ENCODE assay signal across 8 cellular contexts in the genomic region with DNA sequence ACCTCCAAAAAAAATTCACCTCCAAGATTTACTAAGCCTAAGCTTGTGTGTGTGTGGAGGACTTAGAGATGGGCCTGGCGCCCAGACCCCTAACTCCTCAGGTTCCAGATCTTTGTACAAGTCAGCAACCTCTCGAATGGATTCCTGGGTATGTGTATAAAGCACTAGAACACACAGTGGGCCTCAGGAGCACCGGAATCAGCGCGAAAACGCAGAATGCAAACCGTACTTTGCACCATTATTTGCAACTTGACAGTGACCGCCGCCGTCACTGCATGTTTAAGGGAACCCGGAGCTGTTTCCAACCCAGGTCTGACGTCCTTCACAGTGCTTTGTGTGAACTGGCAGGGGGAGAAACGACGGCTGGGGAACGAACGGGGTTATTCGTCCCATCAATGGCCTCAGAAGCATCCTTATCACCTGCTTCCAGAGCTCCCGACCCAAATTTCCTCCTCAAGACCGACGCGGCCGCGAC. TPM values are rescaled to one million over a fixed set of nuclear protein-coding genes. Genes with fewer than 3 reads are reported as not detected.
DNase-seq lines count a peak whose midpoint lies in the region; ATAC-seq, FAIRE-seq and TF ChIP-seq lines count a peak whose summit lies in the region.

No MANE protein-coding gene starts in this region.

- no peaks in the 10 kb centered on the region for H3K9me2 ChIP-seq in neural cell (ENCODE audit: insufficient read depth, low read length)

- H3K27ac ChIP-seq in SK-N-MC (peak overlapping the region; percentile 81), epithelial cell of prostate (peak overlapping the region; percentile 73), neural cell (ENCODE audit: low read length) (peak overlapping the region; percentile 95)

- H3K4me2 ChIP-seq in neural cell (ENCODE audit: low read length) = peak overlapping the region; percentile 65

- ATAC-seq in GM19455 (IDR thresholded peaks at IDR 0.05; ENCODE audit: unreplicated experiment) (peak; percentile 25), GM18868 (IDR thresholded peaks at IDR 0.05; ENCODE audit: unreplicated experiment) (no peak)

- FAIRE-seq in D721Med (lab: Jason Lieb, UNC) = no peak

- no peak for TF ChIP-seq RAD21 in neural cell (conservative IDR thresholded peaks at IDR 0.05)

- H3K9me3 ChIP-seq in SK-N-MC (ENCODE audit: low read depth, low read length) (peaks cover 32% of the 10 kb centered on the region), neural cell (ENCODE audit: low read length) (peaks cover 34% of the 10 kb centered on the region)

- no peak for TF ChIP-seq EP300 in neural cell (conservative IDR thresholded peaks at IDR 0.05; ENCODE audit: poor library complexity, severe bottlenecking)

- TF ChIP-seq CTCF in neural cell (IDR thresholded peaks at IDR 0.05; ENCODE audit: poor library complexity, severe bottlenecking) = no peak
- no peak for TF ChIP-seq CTCF in D721Med (IDR thresholded peaks at IDR 0.05; ENCODE audit: insufficient read depth, missing control alignments)

- DNase-seq in AG08396 (ENCODE audit: low spot score) (peak; percentile 47), SK-N-MC (ENCODE audit: low read depth, low spot score) (no peak), epithelial cell of prostate (ENCODE audit: low read depth, low spot score) (no peak), NAMALWA (ENCODE audit: low spot score) (no peak), D721Med (ENCODE audit: insufficient read length, low spot score) (no peak)

- H3F3A ChIP-seq in neural cell (ENCODE audit: insufficient read depth, low read length, poor library complexity, severe bottlenecking) = no peaks in the 10 kb centered on the region

- H3K79me2 ChIP-seq in neural cell (replicated peaks; ENCODE audit: insufficient read depth, low read length) = peaks cover 23% of the 10 kb centered on the region

- H3K4me3 ChIP-seq in SK-N-MC (peak overlapping the region; percentile 91), neural cell (ENCODE audit: low read length) (peak overlapping the region; percentile 97)

- peaks cover 78% of the 10 kb centered on the region for H3K36me3 ChIP-seq in SK-N-MC (ENCODE audit: insufficient read depth, low read length)
- H3K36me3 ChIP-seq in neural cell (ENCODE audit: insufficient read depth, low read length) = peaks cover 50% of the 10 kb centered on the region

- no peaks in the 10 kb centered on the region for H4K20me1 ChIP-seq in neural cell (ENCODE audit: insufficient read depth)

- peak overlapping the region; percentile 95 for H2AFZ ChIP-seq in neural cell (ENCODE audit: low read depth, low read length)

- H3K27me3 ChIP-seq in neural cell (ENCODE audit: insufficient read depth, low read depth, low read length) = no peaks in the 10 kb centered on the region

- H3K9ac ChIP-seq in SK-N-MC (ENCODE audit: insufficient read length) (peak overlapping the region; percentile 89), neural cell (ENCODE audit: low read length) (peak overlapping the region; percentile 99)

TF ChIP-seq in neural cell, 6 proteins besides CTCF, POLR2A, EP300 and RAD21:
- no peak for TF ChIP-seq EZH2 (IDR thresholded peaks at IDR 0.05; ENCODE audit: borderline replicate concordance, insufficient read depth, low read length, poor library complexity, severe bottlenecking)
- TF ChIP-seq POLR2AphosphoS5 (IDR thresholded peaks at IDR 0.05) = peak; percentile 16
- no peak for TF ChIP-seq MXI1 (conservative IDR thresholded peaks at IDR 0.05; ENCODE audit: poor library complexity, severe bottlenecking)

RNA-seq across cellular contexts. Expression of gene ZNF606, which starts 0.7 kb away (rescaled TPM):
- 39.1 and 43.2 TPM in 2 replicates for polyA plus RNA-seq in neural cell
- 118 and 130 TPM in 2 replicates for polyA minus RNA-seq in neural cell

RNA-seq across cellular contexts. Expression of gene C19orf18, which starts 27.6 kb away (rescaled TPM):
- polyA plus RNA-seq in neural cell = not detected in 2 replicates
- polyA minus RNA-seq in neural cell = not detected in 2 replicates

RNA-seq across cellular contexts. Expression of gene ZSCAN1, which starts 31.9 kb away (rescaled TPM):
- polyA plus RNA-seq in neural cell = 6.3 and 7.9 TPM in 2 replicates
- polyA minus RNA-seq in neural cell = 0.93 and 0.97 TPM in 2 replicates

RNA-seq across cellular contexts. Expression of gene ZNF256, which starts 54.4 kb away (rescaled TPM):
- polyA plus RNA-seq in neural cell = 11.0 and 13.4 TPM in 2 replicates
- polyA minus RNA-seq in neural cell = 35.8 and 41.0 TPM in 2 replicates

RNA-seq across cellular contexts. Expression of gene ZNF135, which starts 57.1 kb away (rescaled TPM):
- 13.7 and 17.2 TPM in 2 replicates for polyA plus RNA-seq in neural cell
- polyA minus RNA-seq in neural cell = 16.1 and 20.4 TPM in 2 replicates
